In the genomic region with DNA sequence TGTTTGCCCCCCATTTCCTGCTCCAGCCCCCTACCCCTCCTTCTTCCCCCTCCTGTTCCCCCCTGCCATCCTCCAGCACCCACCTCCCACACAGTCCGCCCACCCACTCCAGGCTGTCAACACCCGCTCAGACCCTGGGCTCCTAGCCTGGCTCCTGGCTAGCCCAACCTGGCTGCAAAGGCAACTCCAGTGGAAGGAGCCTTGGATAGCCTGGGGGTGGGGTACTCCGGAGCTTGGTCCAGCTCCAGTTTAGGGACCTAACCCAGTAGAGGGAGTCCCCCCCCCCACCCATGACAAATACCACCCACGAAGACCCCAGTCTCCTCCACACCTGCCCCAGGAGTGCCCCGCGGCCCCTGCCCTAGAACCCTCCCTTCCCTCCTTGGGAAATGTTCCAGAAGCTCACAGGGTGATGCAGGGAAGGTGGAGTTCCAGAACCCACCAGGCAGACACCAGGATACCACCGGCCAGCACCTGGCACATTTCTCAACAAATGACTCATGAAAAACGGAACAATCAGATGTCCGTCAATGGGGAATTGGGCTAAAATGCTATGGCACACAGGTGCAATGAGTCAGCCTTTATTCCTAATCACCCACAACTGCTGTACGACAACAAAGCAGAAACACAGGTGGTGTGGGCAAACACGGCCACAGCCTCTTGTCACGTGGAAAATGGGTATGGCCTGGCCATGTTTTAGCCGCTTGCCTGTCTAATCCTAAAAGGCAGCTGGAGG, we compare ENCODE assay signal across 9 cellular contexts. TPM values are rescaled to one million over a fixed set of nuclear protein-coding genes. Genes with fewer than 3 reads are reported as not detected.
DNase-seq lines count a peak whose midpoint lies in the region; ATAC-seq and TF ChIP-seq lines count a peak whose summit lies in the region.
"Had no signal": no experiment of that assay in that cellular context is flagged by ENCODE, and none has a peak within 500 bp of the region (broad histone marks: within the 10 kb centered on the region; RNA-seq: fewer than 3 reads in every experiment).

No MANE protein-coding gene starts in this region.

- H3K4me3 Mint-ChIP-seq in activated T-helper 17 cell treated with anti-CD3 and anti-CD28 coated beads, Interleukin-2, amount 50 U/mL, for 72 hours, result peak overlapping the region; percentile 39
- peak overlapping the region; percentile 71 for H3K4me3 Mint-ChIP-seq in neural crest cell

- no peaks in the 10 kb centered on the region for H3K36me3 Mint-ChIP-seq in activated T-helper 17 cell treated with anti-CD3 and anti-CD28 coated beads, Interleukin-2, amount 50 U/mL, for 72 hours (ENCODE audit: low read depth)
- H3K36me3 Mint-ChIP-seq in neural crest cell (ENCODE audit: low read depth), result no peaks in the 10 kb centered on the region

- DNase-seq in NCI-H1417 (lab: John Stamatoyannopoulos, UW) (peak in 2 of 3 experiments; percentile 16 to 42), NCI-H1417 treated with DMSO at 0.1 percent for 48 hours (lab: John Stamatoyannopoulos, UW) (no peak), M059J (ENCODE audit: low read depth) (peak; percentile 64), neural crest cell (ENCODE audit: low read depth, low spot score) (no peak), NCI-H1930 (lab: John Stamatoyannopoulos, UW) (no peak)
- DNase-seq in activated CD8-positive, alpha-beta memory T cell treated with anti-CD3 and anti-CD28 coated beads, Interleukin-2, amount 50 U/mL, for 4 hours, result no peak
- DNase-seq: NK-92 treated with Interleukin-12 subunit alpha and Interleukin-12 subunit beta, amount 100 ng/mL, for 24 hours had no signal

- peaks cover 9% of the 10 kb centered on the region for H3K4me1 Mint-ChIP-seq in activated T-helper 17 cell treated with anti-CD3 and anti-CD28 coated beads, Interleukin-2, amount 50 U/mL, for 72 hours
- H3K4me1 Mint-ChIP-seq in neural crest cell, result peaks cover 6% of the 10 kb centered on the region

- no peak for TF ChIP-seq CTCF in neural crest cell (conservative IDR thresholded peaks at IDR 0.05)

- no peaks in the 10 kb centered on the region for H3K9me3 Mint-ChIP-seq in activated T-helper 17 cell treated with anti-CD3 and anti-CD28 coated beads, Interleukin-2, amount 50 U/mL, for 72 hours
- no peaks in the 10 kb centered on the region for H3K9me3 Mint-ChIP-seq in neural crest cell

- H3K27ac Mint-ChIP-seq in activated T-helper 17 cell treated with anti-CD3 and anti-CD28 coated beads, Interleukin-2, amount 50 U/mL, for 72 hours, result no peak overlapping the region
- no peak overlapping the region for H3K27ac Mint-ChIP-seq in neural crest cell (ENCODE audit: unreplicated experiment)

- no peak for ATAC-seq in activated T-helper 17 cell treated with anti-CD3 and anti-CD28 coated beads, Interleukin-2, amount 50 U/mL, for 72 hours (replicated peaks)
- no peak for ATAC-seq in HG03442 (IDR thresholded peaks at IDR 0.05; ENCODE audit: unreplicated experiment)

- no peaks in the 10 kb centered on the region for H3K27me3 Mint-ChIP-seq in activated T-helper 17 cell treated with anti-CD3 and anti-CD28 coated beads, Interleukin-2, amount 50 U/mL, for 72 hours
- H3K27me3 Mint-ChIP-seq in neural crest cell (ENCODE audit: low read depth), result no peaks in the 10 kb centered on the region

RNA-seq across cellular contexts. Expression of gene SLC12A7, which starts 0.9 kb away (rescaled TPM):
- 6.9 and 14.2 TPM in 2 replicates for total RNA-seq in M059J (2014; rRNA removed; shearing (Covaris generic))
- 10 to 100 TPM; 17.6 to 28.2 TPM for total RNA-seq in activated T-helper 17 cell treated with anti-CD3 and anti-CD28 coated beads, Interleukin-2, amount 50 U/mL, for 72 hours
- total RNA-seq in neural crest cell, result 34.7 and 40.7 TPM in 2 replicates

Comparison
In these comparisons a context has a peak if more than half of its experiments do, and no peak if none do; other contexts are left out.
1. DNase-seq: peak in NCI-H1417 (2 of 3) and M059J (single experiment); none in NCI-H1417 treated with DMSO at 0.1 percent for 48 hours (single experiment), neural crest cell (single experiment), activated CD8-positive, alpha-beta memory T cell treated with anti-CD3 and anti-CD28 coated beads, Interleukin-2, amount 50 U/mL, for 4 hours (single experiment) and NCI-H1930 (0 of 2).